In the genomic region with DNA sequence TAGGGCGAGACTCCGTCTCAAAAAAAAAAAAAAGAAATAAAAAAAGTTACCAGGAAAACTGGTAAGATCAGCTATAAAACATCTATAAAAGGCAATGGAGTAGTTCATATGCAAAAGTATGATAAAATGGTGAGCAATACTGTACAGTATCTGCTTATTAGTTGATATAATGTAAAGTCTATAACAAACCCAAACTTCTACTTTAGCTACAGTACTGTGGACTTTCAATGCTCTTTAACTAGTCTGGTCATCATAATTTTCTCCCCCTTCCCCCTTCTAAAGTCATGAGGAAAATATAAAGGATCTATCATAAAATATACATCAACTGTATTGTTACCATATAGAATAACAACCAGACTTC, we compare ENCODE assay signal across 29 cellular contexts.
"Had no signal": no experiment of that assay in that cellular context is flagged by ENCODE, and none has a peak within 500 bp of the region (broad histone marks: within the 10 kb centered on the region; RNA-seq: fewer than 3 reads in every experiment).

No MANE protein-coding gene starts in this region.

- DNase-seq: activated CD4-positive, alpha-beta memory T cell treated with anti-CD3 and anti-CD28 coated beads, Interleukin-2, amount 10 ng/mL, durations not matched to agents 7 days and 5 days; activated CD4-positive, alpha-beta T cell treated with anti-CD3 and anti-CD28 coated beads for 36 hours; activated CD4-positive, CD25-positive, alpha-beta regulatory T cell; activated CD4-positive, CD25-positive, alpha-beta regulatory T cell treated with anti-CD3 and anti-CD28 coated beads, Interleukin-2, amount 50 U/mL, for 72 hours; activated CD8-positive, alpha-beta memory T cell treated with anti-CD3 and anti-CD28 coated beads, Interleukin-2, amount 50 U/mL, for 48 hours; activated gamma-delta T cell; activated naive CD4-positive, alpha-beta T cell; activated naive CD4-positive, alpha-beta T cell treated with anti-CD3 and anti-CD28 coated beads, Interleukin-2, amount 10 ng/mL, durations not matched to agents 7 days and 5 days; activated T-cell treated with anti-CD3 and anti-CD28 coated beads for 4 hours; activated T-cell treated with anti-CD3 and anti-CD28 coated beads, Interleukin-2, amount 50 U/mL, for 24 hours; amniotic stem cell; anterior cingulate cortex; body of pancreas; caudate nucleus; cortex of kidney; dermis blood vessel endothelial cell; effector CD4-positive, alpha-beta T cell; effector memory CD8-positive, alpha-beta T cell; esophagus squamous epithelium; foreskin melanocyte; heart right ventricle; T-helper 2 cell had no signal

- H3K4me3 ChIP-seq: body of pancreas, esophagus squamous epithelium, gastroesophageal sphincter, heart right ventricle had no signal

- H3K9me3 ChIP-seq: body of pancreas, esophagus squamous epithelium, gastroesophageal sphincter, heart right ventricle had no signal

- H3K27me3 Mint-ChIP-seq: activated CD4-positive, alpha-beta T cell treated with anti-CD3 and anti-CD28 coated beads for 36 hours; activated CD4-positive, alpha-beta T cell treated with anti-CD3 and anti-CD28 coated beads, Interleukin-2, amount 10 ng/mL, durations not matched to agents 24 days and 14 days; activated naive CD4-positive, alpha-beta T cell treated with anti-CD3 and anti-CD28 coated beads, Interleukin-2, amount 10 ng/mL, durations not matched to agents 7 days and 5 days; activated T-cell treated with anti-CD3 and anti-CD28 coated beads, Interleukin-2, amount 50 U/mL, for 24 hours had no signal

- H3K27ac ChIP-seq: body of pancreas, epithelial cell of prostate, esophagus squamous epithelium, gastroesophageal sphincter, heart right ventricle had no signal

- H3K36me3 ChIP-seq: esophagus squamous epithelium had no signal

- ATAC-seq: activated CD4-positive, alpha-beta T cell treated with anti-CD3 and anti-CD28 coated beads for 36 hours; activated naive CD4-positive, alpha-beta T cell treated with anti-CD3 and anti-CD28 coated beads, Interleukin-2, amount 50 U/mL, for 72 hours; body of pancreas; effector memory CD8-positive, alpha-beta T cell; gastroesophageal sphincter; heart right ventricle had no signal

- H3K9me3 Mint-ChIP-seq: activated CD4-positive, alpha-beta memory T cell treated with anti-CD3 and anti-CD28 coated beads, Interleukin-2, amount 10 ng/mL, durations not matched to agents 7 days and 5 days; activated CD4-positive, alpha-beta T cell treated with anti-CD3 and anti-CD28 coated beads, Interleukin-2, amount 10 ng/mL, durations not matched to agents 24 days and 14 days; activated naive CD4-positive, alpha-beta T cell treated with anti-CD3 and anti-CD28 coated beads, Interleukin-2, amount 10 ng/mL, durations not matched to agents 7 days and 5 days; activated naive CD4-positive, alpha-beta T cell treated with anti-CD3 and anti-CD28 coated beads, Interleukin-2, amount 50 U/mL, for 72 hours; activated T-cell treated with anti-CD3 and anti-CD28 coated beads, Interleukin-2, amount 50 U/mL, for 24 hours; activated T-helper 1 cell treated with anti-CD3 and anti-CD28 coated beads, Interleukin-12 subunit alpha, Interleukin-12 subunit beta, Interleukin-2, Interleukin-4 antibody, amounts not matched to agents 30 ng/mL and 10 ng/mL and 1 ng/mL, durations not matched to agents 14 hours and 24 hours and 36 hours; activated T-helper 2 cell treated with anti-CD3 and anti-CD28 coated beads, Interferon-gamma antibody, Interleukin-2, Interleukin-4, amounts not matched to agents 10 μg/mL and 5 μg/mL and 100 μg/mL, durations not matched to agents 14 hours and 24 hours and 36 hours; effector memory CD8-positive, alpha-beta T cell had no signal

- H3K4me1 Mint-ChIP-seq: activated CD4-positive, alpha-beta memory T cell treated with anti-CD3 and anti-CD28 coated beads, Interleukin-2, amount 10 ng/mL, durations not matched to agents 7 days and 5 days; activated naive CD4-positive, alpha-beta T cell treated with anti-CD3 and anti-CD28 coated beads, Interleukin-2, amount 10 ng/mL, durations not matched to agents 7 days and 5 days had no signal

- H3K27me3 ChIP-seq: body of pancreas, esophagus squamous epithelium, gastroesophageal sphincter, heart right ventricle had no signal

- H3K4me1 ChIP-seq: body of pancreas, esophagus squamous epithelium, gastroesophageal sphincter, heart right ventricle had no signal

- H3K4me3 Mint-ChIP-seq: activated CD4-positive, alpha-beta memory T cell treated with anti-CD3 and anti-CD28 coated beads, Interleukin-2, amount 10 ng/mL, durations not matched to agents 7 days and 5 days; activated CD4-positive, alpha-beta T cell treated with anti-CD3 and anti-CD28 coated beads for 36 hours; activated CD4-positive, alpha-beta T cell treated with anti-CD3 and anti-CD28 coated beads, Interleukin-2, amount 10 ng/mL, durations not matched to agents 24 days and 14 days; activated naive CD4-positive, alpha-beta T cell treated with anti-CD3 and anti-CD28 coated beads, Interleukin-2, amount 10 ng/mL, durations not matched to agents 7 days and 5 days; activated T-cell treated with anti-CD3 and anti-CD28 coated beads, Interleukin-2, amount 50 U/mL, for 24 hours; activated T-helper 1 cell treated with anti-CD3 and anti-CD28 coated beads, Interleukin-12 subunit alpha, Interleukin-12 subunit beta, Interleukin-2, Interleukin-4 antibody, amounts not matched to agents 30 ng/mL and 10 ng/mL and 1 ng/mL, durations not matched to agents 14 hours and 24 hours and 36 hours; effector memory CD8-positive, alpha-beta T cell had no signal

- FAIRE-seq: colon had no signal

- H3K27ac Mint-ChIP-seq: activated CD4-positive, alpha-beta memory T cell treated with anti-CD3 and anti-CD28 coated beads, Interleukin-2, amount 10 ng/mL, durations not matched to agents 7 days and 5 days; activated CD4-positive, alpha-beta T cell treated with anti-CD3 and anti-CD28 coated beads for 36 hours; activated CD4-positive, alpha-beta T cell treated with anti-CD3 and anti-CD28 coated beads, Interleukin-2, amount 10 ng/mL, durations not matched to agents 24 days and 14 days; activated naive CD4-positive, alpha-beta T cell treated with anti-CD3 and anti-CD28 coated beads, Interleukin-2, amount 10 ng/mL, durations not matched to agents 7 days and 5 days; activated naive CD4-positive, alpha-beta T cell treated with anti-CD3 and anti-CD28 coated beads, Interleukin-2, amount 50 U/mL, for 72 hours; activated T-cell treated with anti-CD3 and anti-CD28 coated beads, Interleukin-2, amount 50 U/mL, for 24 hours; activated T-helper 1 cell treated with anti-CD3 and anti-CD28 coated beads, Interleukin-12 subunit alpha, Interleukin-12 subunit beta, Interleukin-2, Interleukin-4 antibody, amounts not matched to agents 30 ng/mL and 10 ng/mL and 1 ng/mL, durations not matched to agents 14 hours and 24 hours and 36 hours; activated T-helper 2 cell treated with anti-CD3 and anti-CD28 coated beads, Interferon-gamma antibody, Interleukin-2, Interleukin-4, amounts not matched to agents 10 μg/mL and 5 μg/mL and 100 μg/mL, durations not matched to agents 14 hours and 24 hours and 36 hours; effector memory CD8-positive, alpha-beta T cell had no signal
